In genomic region chr16:87201052-87201451, GRCh38 we compare ENCODE assay signal across 13 cellular contexts.
DNase-seq lines count a peak whose midpoint lies in the region; ATAC-seq and TF ChIP-seq lines count a peak whose summit lies in the region.
"Had no signal": no experiment of that assay in that cellular context is flagged by ENCODE, and none has a peak within 500 bp of the region (broad histone marks: within the 10 kb centered on the region; RNA-seq: fewer than 3 reads in every experiment).

No MANE protein-coding gene starts in this region.

- DNase-seq in HFFc6, result peak; percentile 89
- peak; percentile 70 to 96 for DNase-seq in ascending aorta (ENCODE audit: low spot score in 2 of 2)
- peak; percentile 78 for DNase-seq in left ventricle myocardium superior
- DNase-seq in thoracic aorta (ENCODE audit: low spot score), result peak; percentile 76
- no peak for DNase-seq in endothelial cell (ENCODE audit: low spot score)
- no peak for DNase-seq in glutamatergic neuron
- no peak for DNase-seq in medulla oblongata (ENCODE audit: extremely low spot score)
- DNase-seq: activated CD4-positive, CD25-positive, alpha-beta regulatory T cell treated with anti-CD3 and anti-CD28 coated beads, Interleukin-2, amount 50 U/mL, for 72 hours; NCI-H526; small intestine had no signal

- intact Hi-C loops in ascending aorta (cut with DNase I) (loop anchor here (2.0 to 10.0 kb wide), 6 partner anchors 26 to 636 kb away; partner anchors contain the start of gene FBXO31), left ventricle myocardium superior (cut with micrococcal nuclease) (no loop called here)

- ATAC-seq in left ventricle myocardium superior, result peak; percentile 92
- ATAC-seq in thoracic aorta (ENCODE audit: insufficient number of reproducible peaks, low FRiP score, low read depth), result peak; percentile 88
- no peak for ATAC-seq in HG03139 (IDR thresholded peaks at IDR 0.05; ENCODE audit: unreplicated experiment)

- H3K27ac ChIP-seq in ascending aorta (peak overlapping the region; percentile 72 to 78), thoracic aorta (peak overlapping the region; percentile 25 to 70)

- H3K4me1 ChIP-seq in ascending aorta (peaks cover 5 to 20% of the 10 kb centered on the region in 2 donors), thoracic aorta (ENCODE audit: control insufficient read depth in 1 of 2, low read depth in 2 of 2) (peaks cover 13 to 35% of the 10 kb centered on the region in 2 donors)

- H3K27ac Mint-ChIP-seq in HFFc6, result peak overlapping the region; percentile 82
- no peak overlapping the region for H3K27ac Mint-ChIP-seq in endothelial cell (ENCODE audit: unreplicated experiment)
- no peak overlapping the region for H3K27ac Mint-ChIP-seq in glutamatergic neuron (ENCODE audit: unreplicated experiment)
- H3K27ac Mint-ChIP-seq: activated naive CD8-positive, alpha-beta T cell; stimulated activated naive CD8-positive, alpha-beta T cell treated with anti-CD3 and anti-CD28 coated beads, Interleukin-15, Interleukin-2, amounts not matched to agents 100 ng/mL and 50 ng/mL, for 24 hours had no signal

- H3K4me3 ChIP-seq in ascending aorta (no peak overlapping the region), thoracic aorta (no peak overlapping the region)

- H3K27me3 ChIP-seq in ascending aorta (no peaks in the 10 kb centered on the region), thoracic aorta (replicated peaks; ENCODE audit: insufficient read depth) (no peaks in the 10 kb centered on the region)

- peaks cover 1% of the 10 kb centered on the region for H3K27me3 Mint-ChIP-seq in HFFc6 (ENCODE audit: insufficient read depth)
- peaks cover 11% of the 10 kb centered on the region for H3K27me3 Mint-ChIP-seq in endothelial cell (ENCODE audit: unreplicated experiment)
- H3K27me3 Mint-ChIP-seq in glutamatergic neuron (ENCODE audit: unreplicated experiment), result no peaks in the 10 kb centered on the region

- H3K4me1 Mint-ChIP-seq in HFFc6 (ENCODE audit: low read depth) (peaks cover 57% of the 10 kb centered on the region), endothelial cell (ENCODE audit: unreplicated experiment) (peaks cover 3% of the 10 kb centered on the region), glutamatergic neuron (ENCODE audit: low read depth, unreplicated experiment) (peaks cover 3% of the 10 kb centered on the region)

- H3K36me3 Mint-ChIP-seq in HFFc6 (ENCODE audit: low read depth), result peaks cover 4% of the 10 kb centered on the region
- H3K36me3 Mint-ChIP-seq in endothelial cell (ENCODE audit: low read depth, unreplicated experiment), result no peaks in the 10 kb centered on the region
- H3K36me3 Mint-ChIP-seq in glutamatergic neuron (ENCODE audit: unreplicated experiment), result peaks cover 6% of the 10 kb centered on the region
- H3K36me3 Mint-ChIP-seq: activated naive CD8-positive, alpha-beta T cell had no signal

- H3K4me3 Mint-ChIP-seq in HFFc6 (no peak overlapping the region; the same call in 1 of the 2 replicates), endothelial cell (ENCODE audit: unreplicated experiment) (no peak overlapping the region), glutamatergic neuron (ENCODE audit: unreplicated experiment) (no peak overlapping the region)
- H3K4me3 Mint-ChIP-seq: activated naive CD8-positive, alpha-beta T cell; stimulated activated naive CD8-positive, alpha-beta T cell treated with anti-CD3 and anti-CD28 coated beads, Interleukin-15, Interleukin-2, amounts not matched to agents 100 ng/mL and 50 ng/mL, for 24 hours had no signal

- H3K9me3 ChIP-seq in ascending aorta, result no peaks in the 10 kb centered on the region
- H3K9me3 ChIP-seq in thoracic aorta, result no peaks in the 10 kb centered on the region

- TF ChIP-seq CTCF in HFFc6 (IDR thresholded peaks at IDR 0.05), result no peak
- TF ChIP-seq CTCF in ascending aorta (IDR thresholded peaks at IDR 0.05), result no peak
- no peak for TF ChIP-seq CTCF in thoracic aorta (IDR thresholded peaks at IDR 0.05)
- no peak for TF ChIP-seq CTCF in endothelial cell (IDR thresholded peaks at IDR 0.05; ENCODE audit: unreplicated experiment)
- no peak for TF ChIP-seq CTCF in glutamatergic neuron (IDR thresholded peaks at IDR 0.05; ENCODE audit: partially characterized antibody, unreplicated experiment)

- H3K9me3 Mint-ChIP-seq in HFFc6 (no peaks in the 10 kb centered on the region), endothelial cell (ENCODE audit: unreplicated experiment) (no peaks in the 10 kb centered on the region), glutamatergic neuron (ENCODE audit: unreplicated experiment) (peaks cover 8% of the 10 kb centered on the region)
- H3K9me3 Mint-ChIP-seq: stimulated activated naive CD8-positive, alpha-beta T cell treated with anti-CD3 and anti-CD28 coated beads, Interleukin-15, Interleukin-2, amounts not matched to agents 100 ng/mL and 50 ng/mL, for 24 hours had no signal

- H3K36me3 ChIP-seq in ascending aorta, result no peaks in the 10 kb centered on the region
- no peaks in the 10 kb centered on the region for H3K36me3 ChIP-seq in thoracic aorta

Comparison
In these comparisons a context has a peak if more than half of its experiments do, and no peak if none do; other contexts are left out.
1. DNase-seq: peak in HFFc6 (single experiment), ascending aorta (2 of 2), left ventricle myocardium superior (single experiment) and thoracic aorta (single experiment); none in endothelial cell (single experiment), glutamatergic neuron (single experiment) and medulla oblongata (single experiment).